Comparison of ENCODE assay signal across 8 cellular contexts in the genomic region with DNA sequence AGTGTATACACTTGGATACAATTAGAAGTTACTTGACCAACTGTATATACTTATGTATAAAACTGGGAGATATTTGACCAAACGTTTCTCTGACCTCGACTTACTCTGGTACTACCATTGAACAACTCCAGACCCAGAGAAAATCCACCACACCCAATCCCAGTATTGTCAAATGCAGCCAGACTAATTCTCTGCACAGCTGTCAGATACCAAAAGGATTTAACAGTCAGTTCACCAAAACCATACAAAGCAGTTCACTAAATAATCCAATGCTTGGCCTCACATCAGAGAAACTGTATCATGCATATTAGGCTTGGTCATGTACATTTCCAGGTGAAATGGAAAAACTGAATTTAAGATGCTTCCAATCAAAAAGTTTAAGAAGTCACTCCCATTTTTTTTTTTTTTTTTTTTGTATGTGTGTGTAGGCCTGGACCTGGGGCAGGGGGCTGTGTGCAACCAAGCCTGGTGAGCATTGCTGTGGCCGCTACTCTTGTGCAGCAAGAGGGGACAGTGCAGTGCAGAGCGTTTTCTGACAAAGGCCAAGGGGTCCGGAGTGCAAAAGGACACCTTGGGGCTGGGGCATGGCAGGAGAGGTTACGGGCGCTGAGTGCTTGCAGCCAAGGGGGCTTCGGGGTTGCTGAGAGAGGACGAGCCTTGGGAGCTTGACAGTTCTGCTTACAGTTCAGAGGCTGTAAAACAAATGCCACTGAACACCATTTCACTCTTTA. TPM values are rescaled to one million over a fixed set of nuclear protein-coding genes. Genes with fewer than 3 reads are reported as not detected.
DNase-seq lines count a peak whose midpoint lies in the region; ATAC-seq and TF ChIP-seq lines count a peak whose summit lies in the region.

No MANE protein-coding gene starts in this region.

- H3K4me1 ChIP-seq in heart left ventricle: peaks cover 2 to 69% (median 33%) of the 10 kb centered on the region in 12 donors
- peaks cover 6% of the 10 kb centered on the region for H3K4me1 ChIP-seq in mesodermal cell (ENCODE audit: control insufficient read depth, insufficient read depth, low read length, poor library complexity, severe bottlenecking)
- H3K4me1 ChIP-seq in vagina: peaks cover 64% of the 10 kb centered on the region

- H3K36me3 ChIP-seq in heart left ventricle (no peaks in the 10 kb centered on the region), mesodermal cell (ENCODE audit: control insufficient read depth, insufficient read depth, low read length) (peaks cover 5% of the 10 kb centered on the region), vagina (no peaks in the 10 kb centered on the region)

- H3K9me3 ChIP-seq in heart left ventricle: no peaks in the 10 kb centered on the region
- no peaks in the 10 kb centered on the region for H3K9me3 ChIP-seq in mesodermal cell (ENCODE audit: control insufficient read depth, low read length)
- H3K9me3 ChIP-seq in vagina: no peaks in the 10 kb centered on the region

- 30 to 38% (median 34%) methylated on average over 9 of the region's 9 CpGs for WGBS in heart left ventricle, 4 donors
- WGBS in mesodermal cell (ENCODE audit: insufficient coverage in 2 of 2), 2 experiments: 63 to 72% methylated on average over 5 to 6 of the region's 9 CpGs

- intact Hi-C loops in heart left ventricle (cut with DNase I): loop anchor here in 4 of 10 donors (5.0 to 10.0 kb wide), 6 partner anchors 62 to 1875 kb away; a partner anchor contains a TSS
- intact Hi-C loops in cardiac septum (cut with DNase I): loop anchor here (2.0 to 10.0 kb wide), 2 partner anchors 309 to 565 kb away; a partner anchor contains a TSS
- intact Hi-C loops in vagina (cut with DNase I): no loop called here

- H3K4me3 ChIP-seq in heart left ventricle (peak overlapping the region in 11 of 12 donors; percentile 76 to 98 (median 88)), astrocyte of the spinal cord (ENCODE audit: low read depth, low read length) (peak overlapping the region; percentile 79), mesodermal cell (ENCODE audit: extremely low read depth, insufficient read depth, low read length, poor library complexity, severe bottlenecking) (peak overlapping the region; percentile 87), vagina (peak overlapping the region; percentile 93 to 94)

- in situ Hi-C loops in astrocyte of the spinal cord (cut with HindIII; ENCODE audit: low sequenced_read_pairs): no loop called here

- peak overlapping the region in 11 of 12 donors; percentile 89 to 97 (median 94) for H3K27ac ChIP-seq in heart left ventricle
- H3K27ac ChIP-seq in mesodermal cell (ENCODE audit: low read depth, low read length, severe bottlenecking): no peak overlapping the region
- no peak overlapping the region for H3K27ac ChIP-seq in vagina

- TF ChIP-seq CTCF in heart left ventricle (IDR thresholded peaks at IDR 0.05): no peak
- TF ChIP-seq CTCF in astrocyte of the spinal cord (IDR thresholded peaks at IDR 0.05; ENCODE audit: low read depth, low read length): no peak
- no peak for TF ChIP-seq CTCF in vagina (IDR thresholded peaks at IDR 0.05)

- no peaks in the 10 kb centered on the region for H3K27me3 ChIP-seq in heart left ventricle
- no peaks in the 10 kb centered on the region for H3K27me3 ChIP-seq in vagina

- DNase-seq in heart left ventricle: no peak
- no peak for DNase-seq in cardiac septum (ENCODE audit: low spot score)
- DNase-seq in astrocyte of the spinal cord (ENCODE audit: low read depth, low spot score): no peak
- DNase-seq in vagina (ENCODE audit: extremely low spot score in 2 of 2): no peak
- DNase-seq in H4 (ENCODE audit: low spot score): no peak
- DNase-seq in NCI-H128 (lab: John Stamatoyannopoulos, UW; ENCODE audit: unreplicated experiment): no peak
- DNase-seq in GF-D8 (lab: John Stamatoyannopoulos, UW): no peak

- ATAC-seq in heart left ventricle: no peak

- TF ChIP-seq POLR2A in heart left ventricle (IDR thresholded peaks at IDR 0.05) (no peak), vagina (IDR thresholded peaks at IDR 0.05) (no peak)

RNA-seq across cellular contexts. Expression of a gene that starts 1.4 kb away (rescaled TPM):
- total RNA-seq in heart left ventricle (10 to 100 TPM; 39.1 to 67.0 (median 57.2) TPM), cardiac septum (54.0 TPM), vagina (26.8 TPM)
- polyA plus RNA-seq in heart left ventricle: 10 to 100 TPM; 25.9 to 45.7 TPM
- polyA plus RNA-seq in mesodermal cell (2013, experiment 1 of 2): 38.7 TPM
- 45.4 TPM for polyA plus RNA-seq in mesodermal cell (2013, experiment 2 of 2)
- total RNA-seq in H4 (2014; rRNA removed; shearing (Covaris generic)): 53.4 and 64.9 TPM in 2 replicates

RNA-seq across cellular contexts. Expression of a gene that starts 1.8 kb away (rescaled TPM):
- total RNA-seq in heart left ventricle (1 to 10 TPM; 2.5 to 5.9 (median 3.7) TPM), cardiac septum (4.6 TPM), vagina (4.4 TPM)
- polyA plus RNA-seq in heart left ventricle: 1 to 10 TPM; 1.4 to 2.8 TPM
- polyA plus RNA-seq in mesodermal cell (2013, experiment 1 of 2): 6.0 TPM
- 7.7 TPM for polyA plus RNA-seq in mesodermal cell (2013, experiment 2 of 2)
- total RNA-seq in H4 (2014; rRNA removed; shearing (Covaris generic)): 4.7 and 7.0 TPM in 2 replicates

Comparison
In these comparisons a context has a peak if more than half of its experiments do, and no peak if none do; other contexts are left out.
1. H3K27ac ChIP-seq: peak in heart left ventricle (11 of 12); none in mesodermal cell (single experiment) and vagina (single experiment).
2. Peak in every context shown above with its lines, with median percentiles within 50 percentile points of each other: H3K4me3 ChIP-seq.